Comparison of ENCODE assay signal across 16 cellular contexts in the genomic region with DNA sequence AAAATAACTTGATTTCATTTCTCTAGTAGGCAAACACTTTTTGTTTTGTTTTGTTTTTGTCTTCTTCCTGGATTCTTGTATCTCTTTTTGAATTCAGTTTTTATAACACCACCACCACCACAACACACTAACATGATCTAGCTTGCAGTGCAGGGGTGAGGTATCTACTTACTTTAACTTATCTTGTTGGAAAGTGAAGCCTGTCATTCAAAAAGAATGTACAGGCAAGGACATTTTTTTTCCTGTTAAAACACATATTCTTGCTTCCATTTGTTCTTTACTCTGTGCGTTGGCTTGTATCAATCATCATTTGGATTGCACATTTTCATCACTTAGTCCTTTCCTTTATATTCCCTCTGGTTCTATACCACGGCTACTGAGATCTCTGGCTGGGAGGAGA.
DNase-seq lines count a peak whose midpoint lies in the region; ATAC-seq, FAIRE-seq and TF ChIP-seq lines count a peak whose summit lies in the region.
"Had no signal": no experiment of that assay in that cellular context is flagged by ENCODE, and none has a peak within 500 bp of the region (broad histone marks: within the 10 kb centered on the region; RNA-seq: fewer than 3 reads in every experiment).

No MANE protein-coding gene starts in this region.

- H3K4me1 Mint-ChIP-seq in activated CD4-positive, alpha-beta T cell treated with anti-CD3 and anti-CD28 coated beads for 36 hours = no peaks in the 10 kb centered on the region
- H3K4me1 Mint-ChIP-seq: CD4-positive, alpha-beta memory T cell had no signal

- H3K27ac ChIP-seq in PC-9 (no peak overlapping the region), epithelial cell of prostate (peak overlapping the region; percentile 54), osteoblast (ENCODE audit: low read depth, low read length) (no peak overlapping the region)
- H3K27ac ChIP-seq: C4-2B had no signal

- no peaks in the 10 kb centered on the region for H3K36me3 Mint-ChIP-seq in activated CD4-positive, alpha-beta T cell treated with anti-CD3 and anti-CD28 coated beads for 36 hours (ENCODE audit: low read depth)
- H3K36me3 Mint-ChIP-seq: CD4-positive, alpha-beta memory T cell had no signal

- peak overlapping the region; percentile 33 for H2AFZ ChIP-seq in PC-9
- peak overlapping the region; percentile 57 for H2AFZ ChIP-seq in osteoblast (ENCODE audit: low read length)

- no peak for TF ChIP-seq CTCF in PC-9 (conservative IDR thresholded peaks at IDR 0.05)
- no peak for TF ChIP-seq CTCF in osteoblast (IDR thresholded peaks at IDR 0.05; ENCODE audit: extremely low read depth, low read depth, low read length)

- BruUV-seq in PC-9 (replicated peaks; lab: Mats Ljungman, UMichigan) = no TSS peak

- H3K9me3 ChIP-seq in PC-9 (ENCODE audit: insufficient read depth, low read depth) (no peaks in the 10 kb centered on the region), osteoblast (ENCODE audit: low read depth, low read length) (no peaks in the 10 kb centered on the region)
- H3K9me3 ChIP-seq: BE2C, HAP-1 had no signal

- H3K9me2 ChIP-seq in PC-9 (ENCODE audit: insufficient read depth) = no peaks in the 10 kb centered on the region

- FAIRE-seq in GM19239 (lab: Jason Lieb, UNC) = no peak
- FAIRE-seq: GM12878, GM18507, H1, HTR-8/SVneo had no signal

- ATAC-seq in activated CD4-positive, alpha-beta T cell treated with anti-CD3 and anti-CD28 coated beads for 36 hours = no peak
- ATAC-seq in GM18520 (IDR thresholded peaks at IDR 0.05; ENCODE audit: unreplicated experiment) = no peak
- ATAC-seq: GM12878 had no signal

- H4K20me1 ChIP-seq in PC-9 (ENCODE audit: insufficient read depth) = no peaks in the 10 kb centered on the region
- H4K20me1 ChIP-seq in osteoblast (ENCODE audit: insufficient read depth, low read length) = no peaks in the 10 kb centered on the region

- no peak overlapping the region for H3K4me3 ChIP-seq in PC-9
- no peak overlapping the region for H3K4me3 ChIP-seq in osteoblast (ENCODE audit: insufficient read depth, low read length)
- H3K4me3 ChIP-seq: GM12878, HAP-1 had no signal

- H3K27me3 Mint-ChIP-seq in activated CD4-positive, alpha-beta T cell treated with anti-CD3 and anti-CD28 coated beads for 36 hours = no peaks in the 10 kb centered on the region
- H3K27me3 Mint-ChIP-seq: CD4-positive, alpha-beta memory T cell had no signal

- POLR2A ChIA-PET in PC-9 (lab: Charles Lee; ENCODE audit: unreplicated experiment) = no interaction called here
- POLR2A ChIA-PET in activated CD4-positive, alpha-beta T cell treated with anti-CD3 and anti-CD28 coated beads for 36 hours (lab: Charles Lee) = no interaction called here

- no peaks in the 10 kb centered on the region for H3K9me3 Mint-ChIP-seq in activated CD4-positive, alpha-beta T cell treated with anti-CD3 and anti-CD28 coated beads for 36 hours (ENCODE audit: low read depth)

- no peak overlapping the region for H3K4me2 ChIP-seq in PC-9
- H3K4me2 ChIP-seq in osteoblast (ENCODE audit: insufficient read depth, low read length) = no peak overlapping the region

- H3K36me3 ChIP-seq in PC-9 (ENCODE audit: low read depth) (no peaks in the 10 kb centered on the region), osteoblast (ENCODE audit: insufficient read depth, low read length) (no peaks in the 10 kb centered on the region)
- H3K36me3 ChIP-seq: BE2C, HAP-1 had no signal

- DNase-seq in HPDE6-E6E7 (ENCODE audit: extremely low spot score) = peak; percentile 29
- no peak for DNase-seq in PC-9
- DNase-seq in epithelial cell of prostate (ENCODE audit: low read depth, low spot score) = no peak
- no peak for DNase-seq in osteoblast (ENCODE audit: insufficient read length, low spot score, missing footprints)
- DNase-seq in activated CD4-positive, alpha-beta T cell treated with anti-CD3 and anti-CD28 coated beads for 36 hours = no peak
- DNase-seq in GM19239 (ENCODE audit: insufficient read length, low spot score) = no peak
- DNase-seq: BE2C; CD4-positive, alpha-beta memory T cell; DMS79 had no signal

- H3K4me1 ChIP-seq in PC-9 (replicated peaks; ENCODE audit: insufficient read depth) = no peaks in the 10 kb centered on the region
- no peaks in the 10 kb centered on the region for H3K4me1 ChIP-seq in osteoblast (ENCODE audit: insufficient read depth, low read length)
- H3K4me1 ChIP-seq: BE2C, HAP-1 had no signal

- CTCF ChIA-PET in PC-9 (lab: Charles Lee) = no interaction called here
- CTCF ChIA-PET in activated CD4-positive, alpha-beta T cell treated with anti-CD3 and anti-CD28 coated beads for 36 hours (lab: Charles Lee) = no interaction called here

- intact Hi-C loops in PC-9 (cut with micrococcal nuclease; ENCODE audit: unreplicated experiment) = no loop called here
- intact Hi-C loops in activated CD4-positive, alpha-beta T cell treated with anti-CD3 and anti-CD28 coated beads for 36 hours (cut with DNase I, micrococcal nuclease) = no loop called here

- H3K79me2 ChIP-seq in PC-9 (ENCODE audit: low read depth) = no peaks in the 10 kb centered on the region
- H3K79me2 ChIP-seq in osteoblast (ENCODE audit: insufficient read depth, low read length) = no peaks in the 10 kb centered on the region

- no peaks in the 10 kb centered on the region for H3F3A ChIP-seq in PC-9 (ENCODE audit: insufficient read depth, low read depth)

- no peak overlapping the region for H3K27ac Mint-ChIP-seq in activated CD4-positive, alpha-beta T cell treated with anti-CD3 and anti-CD28 coated beads for 36 hours
- H3K27ac Mint-ChIP-seq: CD4-positive, alpha-beta memory T cell had no signal

- no peak overlapping the region for H3K4me3 Mint-ChIP-seq in activated CD4-positive, alpha-beta T cell treated with anti-CD3 and anti-CD28 coated beads for 36 hours
- H3K4me3 Mint-ChIP-seq: CD4-positive, alpha-beta memory T cell had no signal

- H3K27me3 ChIP-seq in PC-9 (ENCODE audit: insufficient read depth, low read depth) (no peaks in the 10 kb centered on the region), osteoblast (ENCODE audit: insufficient read depth, low read length) (no peaks in the 10 kb centered on the region)
- H3K27me3 ChIP-seq: BE2C had no signal
